ENCODE assay signal across 1 cellular context in the genomic region with DNA sequence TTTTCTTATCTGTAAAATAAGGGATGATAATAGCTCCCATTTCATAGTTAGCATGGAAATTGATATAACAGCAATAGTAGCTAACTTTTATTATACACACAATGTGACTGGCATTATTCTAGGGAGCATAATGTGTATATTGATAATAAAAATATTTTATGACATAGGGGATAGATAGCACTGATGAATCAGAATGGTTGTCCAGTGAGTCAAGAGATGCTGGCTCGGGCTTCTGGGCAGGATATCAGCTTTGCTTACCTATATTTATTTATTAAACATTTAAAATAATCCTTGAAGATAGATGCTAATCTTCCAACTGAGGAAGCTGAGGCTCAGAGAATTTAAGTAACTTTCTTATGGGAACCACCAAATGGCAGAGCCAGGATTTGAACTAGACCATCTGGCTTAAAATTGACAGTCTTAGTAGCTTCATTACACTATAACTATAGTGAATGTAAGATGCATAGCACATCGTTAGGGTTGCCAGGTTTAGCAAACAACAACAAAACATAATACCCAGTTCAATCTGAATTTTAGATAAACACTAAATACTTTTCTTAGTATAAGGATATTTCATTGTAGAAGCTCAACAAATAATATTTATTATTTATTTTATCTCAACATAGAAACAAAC.
TF ChIP-seq lines count a peak whose summit lies in the region.

No MANE protein-coding gene starts in this region.

TF ChIP-seq in GM23338, 12 proteins besides CTCF, POLR2A, EP300 and RAD21 (continued from another document):
- TF ChIP-seq, protein P1, sequence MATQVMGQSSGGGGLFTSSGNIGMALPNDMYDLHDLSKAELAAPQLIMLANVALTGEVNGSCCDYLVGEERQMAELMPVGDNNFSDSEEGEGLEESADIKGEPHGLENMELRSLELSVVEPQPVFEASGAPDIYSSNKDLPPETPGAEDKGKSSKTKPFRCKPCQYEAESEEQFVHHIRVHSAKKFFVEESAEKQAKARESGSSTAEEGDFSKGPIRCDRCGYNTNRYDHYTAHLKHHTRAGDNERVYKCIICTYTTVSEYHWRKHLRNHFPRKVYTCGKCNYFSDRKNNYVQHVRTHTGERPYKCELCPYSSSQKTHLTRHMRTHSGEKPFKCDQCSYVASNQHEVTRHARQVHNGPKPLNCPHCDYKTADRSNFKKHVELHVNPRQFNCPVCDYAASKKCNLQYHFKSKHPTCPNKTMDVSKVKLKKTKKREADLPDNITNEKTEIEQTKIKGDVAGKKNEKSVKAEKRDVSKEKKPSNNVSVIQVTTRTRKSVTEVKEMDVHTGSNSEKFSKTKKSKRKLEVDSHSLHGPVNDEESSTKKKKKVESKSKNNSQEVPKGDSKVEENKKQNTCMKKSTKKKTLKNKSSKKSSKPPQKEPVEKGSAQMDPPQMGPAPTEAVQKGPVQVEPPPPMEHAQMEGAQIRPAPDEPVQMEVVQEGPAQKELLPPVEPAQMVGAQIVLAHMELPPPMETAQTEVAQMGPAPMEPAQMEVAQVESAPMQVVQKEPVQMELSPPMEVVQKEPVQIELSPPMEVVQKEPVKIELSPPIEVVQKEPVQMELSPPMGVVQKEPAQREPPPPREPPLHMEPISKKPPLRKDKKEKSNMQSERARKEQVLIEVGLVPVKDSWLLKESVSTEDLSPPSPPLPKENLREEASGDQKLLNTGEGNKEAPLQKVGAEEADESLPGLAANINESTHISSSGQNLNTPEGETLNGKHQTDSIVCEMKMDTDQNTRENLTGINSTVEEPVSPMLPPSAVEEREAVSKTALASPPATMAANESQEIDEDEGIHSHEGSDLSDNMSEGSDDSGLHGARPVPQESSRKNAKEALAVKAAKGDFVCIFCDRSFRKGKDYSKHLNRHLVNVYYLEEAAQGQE (IDR thresholded peaks at IDR 0.05; ENCODE audit: unreplicated experiment): no peak
- TF ChIP-seq ZNF331 (CRISPR knock-in tag; IDR thresholded peaks at IDR 0.05; ENCODE audit: low read depth): no peak
- no peak for TF ChIP-seq CREB1 (CRISPR knock-in tag; IDR thresholded peaks at IDR 0.05; ENCODE audit: low read depth)
- TF ChIP-seq EZH2phosphoT487 (IDR thresholded peaks at IDR 0.05; ENCODE audit: unreplicated experiment): no peak
- TF ChIP-seq ZNF114 (CRISPR knock-in tag; IDR thresholded peaks at IDR 0.05): no peak
- TF ChIP-seq JUNB (IDR thresholded peaks at IDR 0.05; ENCODE audit: unreplicated experiment): no peak
